In the genomic region with DNA sequence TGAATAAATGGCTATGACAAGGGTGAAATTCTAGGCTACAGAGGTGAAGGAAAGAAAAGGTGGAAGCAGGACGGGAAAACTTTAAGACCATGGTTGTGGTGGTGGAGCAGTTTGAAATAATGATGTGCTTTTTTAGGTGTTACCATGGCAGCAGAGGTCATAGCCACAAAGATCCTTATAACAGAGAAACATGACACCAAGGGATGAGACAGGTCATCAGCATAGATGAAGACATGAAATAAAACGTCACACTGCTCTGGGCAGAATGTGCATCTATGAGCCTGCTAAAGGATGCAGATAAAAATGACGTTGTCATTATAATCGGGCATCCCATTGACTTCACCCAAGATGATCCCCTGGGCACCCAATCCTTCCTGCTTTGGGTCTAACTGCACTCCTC, we compare ENCODE assay signal across 22 cellular contexts.
"Had no signal": no experiment of that assay in that cellular context is flagged by ENCODE, and none has a peak within 500 bp of the region (broad histone marks: within the 10 kb centered on the region; RNA-seq: fewer than 3 reads in every experiment).

No MANE protein-coding gene starts in this region.

- H3K36me3 ChIP-seq: SJSA1 had no signal

- H3K4me3 ChIP-seq: SJSA1, SK-N-MC had no signal

- FAIRE-seq: RCC 7860 had no signal

- H3K27ac ChIP-seq: SJSA1, SK-N-MC had no signal

- DNase-seq: KBM-7, MV-4-11, NCI-H1048, NCI-H1105, NCI-H1417, NCI-H1436 treated with DMSO at 0.1 percent for 48 hours, NCI-H1694, NCI-H187 treated with DMSO at 0.1 percent for 48 hours, NCI-H2029 treated with DMSO at 0.1 percent for 48 hours, NCI-H2107, NCI-H2171 treated with DMSO at 0.1 percent for 48 hours, NCI-H345, NCI-H446 treated with DMSO at 0.1 percent for 48 hours, NCI-H510A treated with DMSO at 0.1 percent for 48 hours, NCI-H526, NCI-H774, Right ventricle myocardium superior, RPMI8226, SIG-M5 had no signal

- H3K9me3 ChIP-seq: SJSA1 had no signal

- H3K27me3 ChIP-seq: SJSA1 had no signal

- H3K4me1 ChIP-seq: SJSA1 had no signal
